In genomic region chr3:98593046-98593936, GRCh38 we compare ENCODE assay signal across 8 cellular contexts. TPM values are rescaled to one million over a fixed set of nuclear protein-coding genes. Genes with fewer than 3 reads are reported as not detected.
DNase-seq lines count a peak whose midpoint lies in the region; ATAC-seq and TF ChIP-seq lines count a peak whose summit lies in the region.

TSS of gene CPOX (minus strand) at chr3:98593611. CDS start at chr3:98593504, 107 bp downstream.

- peak within 1 kb of the TSS; percentile 74 to 84 for H3K27ac ChIP-seq in prostate gland

- peak; percentile 95 for ATAC-seq in HG02763 (IDR thresholded peaks at IDR 0.05; ENCODE audit: unreplicated experiment)
- peak; percentile 96 to 98 for ATAC-seq in left cardiac atrium

- intact Hi-C loops in T-helper 1 cell treated with Interleukin-12 subunit alpha and Interleukin-12 subunit beta and Interleukin-4 antibody, amounts not matched to agents 30 ng/mL and 1 ng/mL, for 36 hours (cut with micrococcal nuclease) = loop anchor here (1.0 to 10.0 kb wide), 14 partner anchors 20 to 1812 kb away; partner anchors contain the start of genes ARL6, CLDND1, CMSS1 and DCBLD2
- intact Hi-C loops in left cardiac atrium (cut with DNase I) = loop anchor here in 1 of 2 donors (10.0 kb wide), 1 partner anchor 68 kb away; the partner anchor contains the start of gene CLDND1
- intact Hi-C loops in prostate gland (cut with DNase I) = loop anchor here (5.0 kb wide), 1 partner anchor 71 kb away; the partner anchor contains the start of gene CLDND1

- TF ChIP-seq POLR2A in prostate gland (IDR thresholded peaks at IDR 0.05) = peak; percentile 37

- peak; percentile 91 for DNase-seq in GM13976 (ENCODE audit: low spot score)
- peak; percentile 78 for DNase-seq in NCI-H1436 (lab: John Stamatoyannopoulos, UW)
- peak; percentile 79 for DNase-seq in amniotic stem cell (lab: John Stamatoyannopoulos, UW)
- DNase-seq in left cardiac atrium = peak; percentile 94
- peak; percentile 80 for DNase-seq in prostate gland (ENCODE audit: low spot score)
- peak; percentile 91 for DNase-seq in ureter (ENCODE audit: low spot score)

- no peaks in the 10 kb centered on the region for H3K4me1 ChIP-seq in prostate gland (replicated peaks)

- H3K4me3 ChIP-seq in prostate gland = peak within 1 kb of the TSS; percentile 70 to 84

- 0% methylated on average over 65 of the region's 84 CpGs for WGBS in prostate gland

- H3K27me3 ChIP-seq in prostate gland (replicated peaks; ENCODE audit: insufficient read depth) = no peaks in the 10 kb centered on the region

- H3K9me3 ChIP-seq in prostate gland = no peaks in the 10 kb centered on the region

- in situ Hi-C loops in GM13976 (cut with MboI; ENCODE audit: low sequenced_read_pairs, unreplicated experiment) = no loop called here

- no peaks in the 10 kb centered on the region for H3K36me3 ChIP-seq in prostate gland

- TF ChIP-seq CTCF in GM13976 (IDR thresholded peaks at IDR 0.05; ENCODE audit: borderline replicate concordance, control extremely low read depth, extremely low read depth, insufficient read depth, missing control alignments) = no peak
- no peak for TF ChIP-seq CTCF in prostate gland (IDR thresholded peaks at IDR 0.05)

RNA-seq across cellular contexts. Expression of gene CPOX, which starts in this region (rescaled TPM):
- 77.6 and 81.3 TPM in 2 replicates for total RNA-seq in T-helper 1 cell treated with Interleukin-12 subunit alpha and Interleukin-12 subunit beta and Interleukin-4 antibody, amounts not matched to agents 30 ng/mL and 1 ng/mL, for 36 hours
- total RNA-seq in left cardiac atrium (10 to 100 TPM in 1 of 2 donors, 1 to 10 TPM in 1; 9.2 to 12.7 TPM), prostate gland (10 to 100 TPM; 25.3 to 25.6 TPM), ureter (17.5 TPM)

Comparison
In these comparisons a context has a peak if more than half of its experiments do, and no peak if none do; other contexts are left out.
1. Peak in every context shown above with its lines: DNase-seq, ATAC-seq, H3K4me3 ChIP-seq and H3K27ac ChIP-seq.